Comparison of ENCODE assay signal across 23 cellular contexts in the genomic region with DNA sequence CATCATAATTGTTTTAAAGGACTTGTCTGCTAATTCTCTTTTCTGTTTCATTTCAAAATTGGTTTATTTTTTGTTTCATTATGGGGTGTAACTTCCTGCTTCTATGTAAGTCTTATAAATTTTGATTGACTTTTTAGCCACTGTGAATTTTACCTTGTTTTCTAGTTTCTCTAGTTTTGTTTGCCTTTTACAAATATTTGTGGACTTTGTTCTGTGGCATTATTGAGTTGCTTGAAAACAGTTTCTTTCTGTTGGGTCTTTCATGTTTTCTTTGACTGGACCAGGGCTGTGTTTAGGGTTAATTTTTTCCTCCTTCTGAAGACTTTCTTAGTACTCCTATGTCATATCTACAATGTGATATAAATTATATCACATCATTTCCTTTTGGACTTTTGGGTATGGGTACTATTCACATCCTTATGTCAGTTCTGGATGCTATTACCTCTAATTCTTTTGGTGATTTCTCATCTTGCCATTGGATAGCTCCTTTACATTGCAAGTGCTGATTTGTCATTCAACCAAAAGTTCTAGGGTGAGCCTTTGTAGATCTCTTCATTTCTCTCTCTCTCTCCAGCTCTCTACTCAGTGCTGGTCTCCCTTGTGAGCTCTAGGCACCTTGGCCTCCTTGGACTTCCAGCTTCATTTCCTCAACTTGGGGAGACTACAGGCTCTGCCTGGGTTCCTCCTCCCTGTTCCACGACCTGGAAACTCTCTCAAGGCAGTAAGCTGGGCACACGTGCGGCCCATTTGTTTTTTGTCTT. TPM values are rescaled to one million over a fixed set of nuclear protein-coding genes. Genes with fewer than 3 reads are reported as not detected.
DNase-seq lines count a peak whose midpoint lies in the region; ATAC-seq, FAIRE-seq and TF ChIP-seq lines count a peak whose summit lies in the region.
"Had no signal": no experiment of that assay in that cellular context is flagged by ENCODE, and none has a peak within 500 bp of the region (broad histone marks: within the 10 kb centered on the region; RNA-seq: fewer than 3 reads in every experiment).

No MANE protein-coding gene starts in this region.

- no peak overlapping the region for H3K4me3 Mint-ChIP-seq in activated CD4-positive, alpha-beta memory T cell treated with anti-CD3 and anti-CD28 coated beads for 36 hours
- H3K4me3 Mint-ChIP-seq in activated CD4-positive, alpha-beta memory T cell treated with anti-CD3 and anti-CD28 coated beads, Interleukin-2, amount 10 ng/mL, durations not matched to agents 7 days and 5 days, result no peak overlapping the region
- H3K4me3 Mint-ChIP-seq in effector memory CD8-positive, alpha-beta T cell, result peak overlapping the region; percentile 5 to 6
- no peak overlapping the region for H3K4me3 Mint-ChIP-seq in neural progenitor cell

- H3F3A ChIP-seq in neural progenitor cell (ENCODE audit: low read depth), result peaks cover 12% of the 10 kb centered on the region

- H3K4me3 ChIP-seq in neural progenitor cell (no peak overlapping the region), MG63 (no peak overlapping the region)

- H2AFZ ChIP-seq in neural progenitor cell (replicated peaks), result no peak overlapping the region

- no peaks in the 10 kb centered on the region for H3K27me3 Mint-ChIP-seq in activated CD4-positive, alpha-beta memory T cell treated with anti-CD3 and anti-CD28 coated beads for 36 hours
- H3K27me3 Mint-ChIP-seq in activated CD4-positive, alpha-beta memory T cell treated with anti-CD3 and anti-CD28 coated beads, Interleukin-2, amount 10 ng/mL, durations not matched to agents 7 days and 5 days, result no peaks in the 10 kb centered on the region
- H3K27me3 Mint-ChIP-seq in effector memory CD8-positive, alpha-beta T cell, result no peaks in the 10 kb centered on the region
- H3K27me3 Mint-ChIP-seq in neural progenitor cell (ENCODE audit: insufficient read depth, low read depth), result peaks cover 6% of the 10 kb centered on the region

- H3K9me3 ChIP-seq in neural progenitor cell (ENCODE audit: low read depth), result no peaks in the 10 kb centered on the region
- H3K9me3 ChIP-seq in MG63, result no peaks in the 10 kb centered on the region
- H3K9me3 ChIP-seq: neutrophil had no signal

- intact Hi-C loops in activated CD4-positive, alpha-beta memory T cell treated with anti-CD3 and anti-CD28 coated beads for 36 hours (cut with micrococcal nuclease), result no loop called here

- no peak for DNase-seq in activated CD4-positive, alpha-beta memory T cell treated with anti-CD3 and anti-CD28 coated beads for 36 hours
- DNase-seq in activated CD4-positive, alpha-beta memory T cell treated with anti-CD3 and anti-CD28 coated beads, Interleukin-2, amount 10 ng/mL, durations not matched to agents 7 days and 5 days, result no peak
- DNase-seq in GM18507 (ENCODE audit: extremely low spot score, insufficient read length, low read depth) (no peak), neural progenitor cell (ENCODE audit: low spot score) (no peak), MG63 (no peak), occipital lobe (lab: John Stamatoyannopoulos, UW) (no peak)
- DNase-seq in effector memory CD8-positive, alpha-beta T cell, result no peak
- DNase-seq in activated CD4-positive, CD25-positive, alpha-beta regulatory T cell (lab: John Stamatoyannopoulos, UW), result no peak
- DNase-seq: ACHN; activated CD4-positive, CD25-positive, alpha-beta regulatory T cell treated with anti-CD3 and anti-CD28 coated beads, Interleukin-2, amount 50 U/mL, for 72 hours; amygdala; cerebellar nuclear complex; effector memory CD4-positive, alpha-beta T cell; IMR-90; mesenchymal stem cell; NCI-H1048; NCI-H2081 treated with DMSO at 0.1 percent for 48 hours; NCI-H526; right cardiac atrium; SHP77 had no signal

- no peak overlapping the region for H3K9ac ChIP-seq in neural progenitor cell

- peak; percentile 31 for FAIRE-seq in GM18507 (lab: Jason Lieb, UNC)
- FAIRE-seq: keratinocyte had no signal

- no peak for ATAC-seq in effector memory CD8-positive, alpha-beta T cell (replicated peaks)
- ATAC-seq: right cardiac atrium had no signal

- H3K27me3 ChIP-seq in neural progenitor cell (no peaks in the 10 kb centered on the region), MG63 (no peaks in the 10 kb centered on the region)
- H3K27me3 ChIP-seq: neutrophil had no signal

- peaks cover 18% of the 10 kb centered on the region for H3K4me1 ChIP-seq in neural progenitor cell

- H3K4me1 Mint-ChIP-seq in activated CD4-positive, alpha-beta memory T cell treated with anti-CD3 and anti-CD28 coated beads for 36 hours (ENCODE audit: low read depth), result peaks cover 47% of the 10 kb centered on the region
- H3K4me1 Mint-ChIP-seq in activated CD4-positive, alpha-beta memory T cell treated with anti-CD3 and anti-CD28 coated beads, Interleukin-2, amount 10 ng/mL, durations not matched to agents 7 days and 5 days, result peaks cover 31% of the 10 kb centered on the region
- H3K4me1 Mint-ChIP-seq in effector memory CD8-positive, alpha-beta T cell (ENCODE audit: low read depth in 2 of 2), result peaks cover 31 to 83% of the 10 kb centered on the region in 2 donors
- H3K4me1 Mint-ChIP-seq in neural progenitor cell, result peaks cover 8% of the 10 kb centered on the region

- POLR2A ChIA-PET in activated CD4-positive, alpha-beta memory T cell treated with anti-CD3 and anti-CD28 coated beads for 36 hours (lab: Charles Lee), result no interaction called here
- POLR2A ChIA-PET in activated CD4-positive, alpha-beta memory T cell treated with anti-CD3 and anti-CD28 coated beads, Interleukin-2, amount 10 ng/mL, durations not matched to agents 7 days and 5 days (lab: Charles Lee), result no interaction called here

- peaks cover 100% of the 10 kb centered on the region for H3K79me2 ChIP-seq in neural progenitor cell (ENCODE audit: low read depth)

- no peak for TF ChIP-seq CTCF in neural progenitor cell (IDR thresholded peaks at IDR 0.05)

- H3K36me3 ChIP-seq in neural progenitor cell (peaks cover 10% of the 10 kb centered on the region), MG63 (peaks cover 19% of the 10 kb centered on the region)
- H3K36me3 ChIP-seq: neutrophil had no signal

- H3K4me2 ChIP-seq in neural progenitor cell, result no peak overlapping the region

- H3K27ac Mint-ChIP-seq in activated CD4-positive, alpha-beta memory T cell treated with anti-CD3 and anti-CD28 coated beads for 36 hours, result peak overlapping the region; percentile 40
- no peak overlapping the region for H3K27ac Mint-ChIP-seq in activated CD4-positive, alpha-beta memory T cell treated with anti-CD3 and anti-CD28 coated beads, Interleukin-2, amount 10 ng/mL, durations not matched to agents 7 days and 5 days
- H3K27ac Mint-ChIP-seq in effector memory CD8-positive, alpha-beta T cell, result peak overlapping the region; percentile 53 to 65
- no peak overlapping the region for H3K27ac Mint-ChIP-seq in neural progenitor cell

- H4K20me1 ChIP-seq in neural progenitor cell (ENCODE audit: low read depth), result peaks cover 88% of the 10 kb centered on the region

- peak overlapping the region; percentile 18 for H3K27ac ChIP-seq in neural progenitor cell
- H3K27ac ChIP-seq: neutrophil had no signal

- H3K36me3 Mint-ChIP-seq in activated CD4-positive, alpha-beta memory T cell treated with anti-CD3 and anti-CD28 coated beads for 36 hours, result peaks cover 20% of the 10 kb centered on the region
- peaks cover 56% of the 10 kb centered on the region for H3K36me3 Mint-ChIP-seq in activated CD4-positive, alpha-beta memory T cell treated with anti-CD3 and anti-CD28 coated beads, Interleukin-2, amount 10 ng/mL, durations not matched to agents 7 days and 5 days (ENCODE audit: low read depth)
- H3K36me3 Mint-ChIP-seq in effector memory CD8-positive, alpha-beta T cell (ENCODE audit: insufficient read depth), result peaks cover 38% of the 10 kb centered on the region
- peaks cover 35% of the 10 kb centered on the region for H3K36me3 Mint-ChIP-seq in neural progenitor cell

- no peaks in the 10 kb centered on the region for H3K9me3 Mint-ChIP-seq in activated CD4-positive, alpha-beta memory T cell treated with anti-CD3 and anti-CD28 coated beads for 36 hours
- H3K9me3 Mint-ChIP-seq in activated CD4-positive, alpha-beta memory T cell treated with anti-CD3 and anti-CD28 coated beads, Interleukin-2, amount 10 ng/mL, durations not matched to agents 7 days and 5 days, result no peaks in the 10 kb centered on the region
- no peaks in the 10 kb centered on the region for H3K9me3 Mint-ChIP-seq in effector memory CD8-positive, alpha-beta T cell
- H3K9me3 Mint-ChIP-seq in neural progenitor cell, result peaks cover 8% of the 10 kb centered on the region

- CTCF ChIA-PET in activated CD4-positive, alpha-beta memory T cell treated with anti-CD3 and anti-CD28 coated beads for 36 hours (lab: Charles Lee), result no interaction called here
- CTCF ChIA-PET in activated CD4-positive, alpha-beta memory T cell treated with anti-CD3 and anti-CD28 coated beads, Interleukin-2, amount 10 ng/mL, durations not matched to agents 7 days and 5 days (lab: Charles Lee), result no interaction called here

RNA-seq across cellular contexts. Expression of gene MLLT10, which starts 36.9 kb away (rescaled TPM):
- total RNA-seq in activated CD4-positive, alpha-beta memory T cell treated with anti-CD3 and anti-CD28 coated beads for 36 hours, result 10 to 100 TPM; 32.8 to 35.4 TPM
- 10 to 100 TPM; 43.0 to 49.9 TPM for total RNA-seq in activated CD4-positive, alpha-beta memory T cell treated with anti-CD3 and anti-CD28 coated beads, Interleukin-2, amount 10 ng/mL, durations not matched to agents 7 days and 5 days
- 55.7 and 61.3 TPM in 2 replicates for total RNA-seq in neural progenitor cell (ENCODE audit: low replicate concordance)
- 15.2 and 22.5 TPM in 2 replicates for total RNA-seq in MG63 (2014; rRNA removed; shearing (Covaris generic); ENCODE audit: low replicate concordance)
- 54.7 TPM for total RNA-seq in occipital lobe

RNA-seq across cellular contexts. Expression of gene SKIDA1, which starts 45.5 kb away (rescaled TPM):
- total RNA-seq in activated CD4-positive, alpha-beta memory T cell treated with anti-CD3 and anti-CD28 coated beads for 36 hours, result under 1 TPM; 0.07 to 0.21 TPM
- total RNA-seq in activated CD4-positive, alpha-beta memory T cell treated with anti-CD3 and anti-CD28 coated beads, Interleukin-2, amount 10 ng/mL, durations not matched to agents 7 days and 5 days, result under 1 TPM; 0.25 to 0.38 TPM
- total RNA-seq in neural progenitor cell (ENCODE audit: low replicate concordance) (123 and 127 TPM in 2 replicates), occipital lobe (9.4 TPM)
- total RNA-seq in MG63 (2014; rRNA removed; shearing (Covaris generic); ENCODE audit: low replicate concordance), result 2.0 and 3.1 TPM in 2 replicates
- total RNA-seq: T-helper 1 cell treated with Interleukin-12 subunit alpha and Interleukin-12 subunit beta and Interleukin-4 antibody, amounts not matched to agents 30 ng/mL and 1 ng/mL, for 36 hours had no signal

Comparison
In these comparisons a context has a peak if more than half of its experiments do, and no peak if none do; other contexts are left out.
1. H3K27ac Mint-ChIP-seq: peak in activated CD4-positive, alpha-beta memory T cell treated with anti-CD3 and anti-CD28 coated beads for 36 hours (single experiment) and effector memory CD8-positive, alpha-beta T cell (2 of 2); none in activated CD4-positive, alpha-beta memory T cell treated with anti-CD3 and anti-CD28 coated beads, Interleukin-2, amount 10 ng/mL, durations not matched to agents 7 days and 5 days (single experiment) and neural progenitor cell (single experiment).
2. H3K4me3 Mint-ChIP-seq: peak in effector memory CD8-positive, alpha-beta T cell (2 of 2); none in activated CD4-positive, alpha-beta memory T cell treated with anti-CD3 and anti-CD28 coated beads for 36 hours (single experiment), activated CD4-positive, alpha-beta memory T cell treated with anti-CD3 and anti-CD28 coated beads, Interleukin-2, amount 10 ng/mL, durations not matched to agents 7 days and 5 days (single experiment) and neural progenitor cell (single experiment).
3. RNA of gene SKIDA1, which starts 45.5 kb away (total RNA-seq): 123 to 127 TPM in neural progenitor cell; 9.4 TPM in occipital lobe (single experiment), 2.0 to 3.1 TPM in MG63, 0.25 to 0.38 TPM in activated CD4-positive, alpha-beta memory T cell treated with anti-CD3 and anti-CD28 coated beads, Interleukin-2, amount 10 ng/mL, durations not matched to agents 7 days and 5 days and 0.07 to 0.21 TPM in activated CD4-positive, alpha-beta memory T cell treated with anti-CD3 and anti-CD28 coated beads for 36 hours; every median in the first group is over 10 times any median in the second.